11 cellular contexts compared by ENCODE assay signal in the genomic region with DNA sequence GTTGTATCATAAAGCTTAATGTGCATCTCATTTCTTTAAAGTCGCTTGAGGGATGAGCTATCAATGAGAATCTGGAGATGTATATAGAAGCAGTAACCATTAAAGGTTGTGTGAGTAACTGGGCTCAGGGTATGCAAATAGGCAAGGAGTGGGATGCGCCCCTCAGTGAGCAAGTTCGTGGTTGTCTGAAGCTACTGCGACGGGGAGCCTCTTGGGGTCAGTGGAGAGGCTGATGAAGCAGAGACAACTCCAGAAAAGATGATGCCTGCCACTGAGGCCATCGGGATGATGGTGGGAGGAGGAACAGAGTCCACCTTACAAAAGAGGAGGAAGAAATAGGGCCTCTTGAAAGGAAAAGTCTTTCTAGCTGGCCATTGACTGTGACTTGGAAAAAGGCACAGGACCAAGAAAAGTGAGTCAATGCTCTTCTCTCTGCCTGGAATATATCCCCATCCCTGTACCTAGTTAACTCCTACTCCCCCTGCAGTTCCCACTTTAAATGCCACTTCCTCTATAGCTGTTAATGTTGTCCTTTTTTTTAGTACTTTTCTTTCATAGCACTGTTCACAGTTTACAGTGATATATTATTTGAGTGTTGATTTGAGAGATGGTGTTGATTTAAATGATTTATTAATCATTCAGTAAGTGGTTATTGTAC. TPM values are rescaled to one million over a fixed set of nuclear protein-coding genes. Genes with fewer than 3 reads are reported as not detected.
DNase-seq lines count a peak whose midpoint lies in the region; ATAC-seq and TF ChIP-seq lines count a peak whose summit lies in the region.
"Had no signal": no experiment of that assay in that cellular context is flagged by ENCODE, and none has a peak within 500 bp of the region (broad histone marks: within the 10 kb centered on the region; RNA-seq: fewer than 3 reads in every experiment).

No MANE protein-coding gene starts in this region.

- peaks cover 10% of the 10 kb centered on the region for H3K27me3 Mint-ChIP-seq in activated CD4-positive, alpha-beta T cell treated with anti-CD3 and anti-CD28 coated beads, Interleukin-2, amount 10 ng/mL, durations not matched to agents 24 days and 14 days
- no peaks in the 10 kb centered on the region for H3K27me3 Mint-ChIP-seq in stimulated activated memory B cell treated with anti-CD40 and anti-IgM and Interleukin-4, amounts not matched to agents 10 μg/mL and 1 μg/mL and 100 μg/mL, for 72 hours
- H3K27me3 Mint-ChIP-seq in CD4-positive, alpha-beta memory T cell: peaks cover 2% of the 10 kb centered on the region in 2 donors
- H3K27me3 Mint-ChIP-seq: activated naive CD8-positive, alpha-beta T cell had no signal

- TF ChIP-seq RAD21 in IMR-90 (IDR thresholded peaks at IDR 0.05; ENCODE audit: low read length): no peak

- dilution Hi-C loops in IMR-90 (cut with HindIII; ENCODE audit: low sequenced_read_pairs, unreplicated experiment): no loop called here

- H3K79me1 ChIP-seq in IMR-90 (ENCODE audit: low read depth in 1 of 2, low read length in 2 of 2): no peaks in the 10 kb centered on the region

- WGBS in IMR-90 (ENCODE audit: extremely low coverage in 2 of 2, insufficient read length in 1 of 2), 2 experiments: 57% methylated on average over 6 of the region's 6 CpGs; no CpG with 5 or more reads in 1 of the 2 experiments

- TF ChIP-seq CTCF in IMR-90 (conservative IDR thresholded peaks at IDR 0.05; ENCODE audit: low read depth, low read length): no peak
- TF ChIP-seq CTCF in uterus (IDR thresholded peaks at IDR 0.05): no peak

- H3K27me3 ChIP-seq in IMR-90 (ENCODE audit: control insufficient read depth, insufficient read depth, low read length) (peaks cover 1% of the 10 kb centered on the region; the same call in 1 of the 2 replicates), uterus (no peaks in the 10 kb centered on the region)
- H3K27me3 ChIP-seq in CD4-positive, alpha-beta memory T cell (ENCODE audit: insufficient read depth, low read length): no peaks in the 10 kb centered on the region
- H3K27me3 ChIP-seq: right lobe of liver had no signal

- H2BK20ac ChIP-seq in IMR-90 (ENCODE audit: low read depth, low read length): no peak overlapping the region

- H3K14ac ChIP-seq in IMR-90 (replicated peaks; ENCODE audit: low read depth, low read length): no peak overlapping the region

- no peak overlapping the region for H4K5ac ChIP-seq in IMR-90 (ENCODE audit: low read depth, low read length)

- no peak overlapping the region for H2AK5ac ChIP-seq in IMR-90 (ENCODE audit: low read depth, low read length)

- intact Hi-C loops in activated CD4-positive, alpha-beta T cell treated with anti-CD3 and anti-CD28 coated beads, Interleukin-2, amount 10 ng/mL, durations not matched to agents 24 days and 14 days (cut with micrococcal nuclease): no loop called here
- intact Hi-C loops in IMR-90 (cut with micrococcal nuclease) (no loop called here), uterus (cut with DNase I; ENCODE audit: low total_unique reads) (no loop called here)
- intact Hi-C loops in CD4-positive, alpha-beta memory T cell (cut with micrococcal nuclease): no loop called here

- H4K91ac ChIP-seq in IMR-90 (ENCODE audit: insufficient read depth, low read depth, low read length): no peak overlapping the region

- no peak for TF ChIP-seq POLR2A in IMR-90 (IDR thresholded peaks at IDR 0.05; ENCODE audit: low read depth, low read length)
- TF ChIP-seq POLR2A in uterus (IDR thresholded peaks at IDR 0.05): no peak

- H3K4me1 Mint-ChIP-seq in activated CD4-positive, alpha-beta T cell treated with anti-CD3 and anti-CD28 coated beads, Interleukin-2, amount 10 ng/mL, durations not matched to agents 24 days and 14 days: no peaks in the 10 kb centered on the region
- H3K4me1 Mint-ChIP-seq in stimulated activated memory B cell treated with anti-CD40 and anti-IgM and Interleukin-4, amounts not matched to agents 10 μg/mL and 1 μg/mL and 100 μg/mL, for 72 hours: peaks cover 12% of the 10 kb centered on the region
- H3K4me1 Mint-ChIP-seq in CD4-positive, alpha-beta memory T cell: peaks cover 0 to 7% (median 3%) of the 10 kb centered on the region in 4 donors

- H3K9me1 ChIP-seq in IMR-90 (ENCODE audit: insufficient read depth, low read length): no peaks in the 10 kb centered on the region

- no peak overlapping the region for H3K23ac ChIP-seq in IMR-90 (ENCODE audit: low read depth, low read length)

- no peaks in the 10 kb centered on the region for H4K20me1 ChIP-seq in IMR-90 (ENCODE audit: insufficient read depth, low read length)

- H2AFZ ChIP-seq in IMR-90 (replicated peaks; ENCODE audit: low read length, poor library complexity): no peak overlapping the region

- peak; percentile 32 for DNase-seq in activated CD4-positive, alpha-beta T cell treated with anti-CD3 and anti-CD28 coated beads for 48 hours
- no peak for DNase-seq in activated CD4-positive, alpha-beta T cell treated with anti-CD3 and anti-CD28 coated beads, Interleukin-2, amount 10 ng/mL, durations not matched to agents 24 days and 14 days
- peak; percentile 0 for DNase-seq in IMR-90
- no peak for DNase-seq in uterus
- DNase-seq in activated CD4-positive, alpha-beta T cell treated with anti-CD3 and anti-CD28 coated beads, Interleukin-2, amount 50 U/mL, for 4 hours: no peak
- DNase-seq in CD4-positive, alpha-beta memory T cell: no peak
- DNase-seq: ACHN, right lobe of liver had no signal

- no peak overlapping the region for H2BK15ac ChIP-seq in IMR-90 (ENCODE audit: low read depth, low read length)

- no peak overlapping the region for H3K9ac ChIP-seq in IMR-90 (ENCODE audit: low read depth, low read length)

- H3K4me1 ChIP-seq in IMR-90 (ENCODE audit: control insufficient read depth, insufficient read depth, low read length) (no peaks in the 10 kb centered on the region), uterus (no peaks in the 10 kb centered on the region)
- H3K4me1 ChIP-seq in CD4-positive, alpha-beta memory T cell (ENCODE audit: insufficient read depth, low read length): no peaks in the 10 kb centered on the region
- H3K4me1 ChIP-seq: right lobe of liver had no signal

- H3K27ac ChIP-seq in IMR-90 (ENCODE audit: insufficient read depth, low read length) (no peak overlapping the region), uterus (no peak overlapping the region)
- no peak overlapping the region for H3K27ac ChIP-seq in CD4-positive, alpha-beta memory T cell (ENCODE audit: low read depth, low read length)
- H3K27ac ChIP-seq: right lobe of liver had no signal

- no peak overlapping the region for H2BK5ac ChIP-seq in IMR-90 (ENCODE audit: low read depth, low read length, poor library complexity, severe bottlenecking)

- H3K36me3 ChIP-seq in IMR-90 (ENCODE audit: control insufficient read depth, insufficient read depth, low read length) (no peaks in the 10 kb centered on the region), uterus (no peaks in the 10 kb centered on the region)
- no peaks in the 10 kb centered on the region for H3K36me3 ChIP-seq in CD4-positive, alpha-beta memory T cell (ENCODE audit: insufficient read depth, low read length)
- H3K36me3 ChIP-seq: right lobe of liver had no signal

- H3K4me3 Mint-ChIP-seq in activated CD4-positive, alpha-beta T cell treated with anti-CD3 and anti-CD28 coated beads, Interleukin-2, amount 10 ng/mL, durations not matched to agents 24 days and 14 days: no peak overlapping the region
- no peak overlapping the region for H3K4me3 Mint-ChIP-seq in stimulated activated memory B cell treated with anti-CD40 and anti-IgM and Interleukin-4, amounts not matched to agents 10 μg/mL and 1 μg/mL and 100 μg/mL, for 72 hours
- no peak overlapping the region for H3K4me3 Mint-ChIP-seq in CD4-positive, alpha-beta memory T cell
- H3K4me3 Mint-ChIP-seq: activated naive CD8-positive, alpha-beta T cell had no signal

- no peak overlapping the region for H3K56ac ChIP-seq in IMR-90 (ENCODE audit: extremely low read depth, insufficient read depth, low read length)

- ATAC-seq in HG02571 (IDR thresholded peaks at IDR 0.05; ENCODE audit: unreplicated experiment) (peak; percentile 84), IMR-90 (ENCODE audit: low read depth) (no peak)
- peak; percentile 67 for ATAC-seq in stimulated activated memory B cell treated with anti-CD40 and anti-IgM and Interleukin-4, amounts not matched to agents 10 μg/mL and 1 μg/mL and 100 μg/mL, for 72 hours
- ATAC-seq: right lobe of liver had no signal

- H3K4me2 ChIP-seq in IMR-90 (ENCODE audit: low read depth, low read length): no peak overlapping the region

- H3K9me3 ChIP-seq in IMR-90 (ENCODE audit: control insufficient read depth, insufficient read depth, low read length): no peaks in the 10 kb centered on the region
- no peaks in the 10 kb centered on the region for H3K9me3 ChIP-seq in uterus
- H3K9me3 ChIP-seq in CD4-positive, alpha-beta memory T cell (ENCODE audit: control insufficient read depth in 1 of 2, low read length in 2 of 2): no peaks in the 10 kb centered on the region
- H3K9me3 ChIP-seq: right lobe of liver had no signal

- BruUV-seq in IMR-90 (replicated peaks; lab: Mats Ljungman, UMichigan): no TSS peak

- H3K4ac ChIP-seq in IMR-90 (ENCODE audit: low read depth, low read length): no peak overlapping the region

- peaks cover 6% of the 10 kb centered on the region for H3K9me3 Mint-ChIP-seq in activated CD4-positive, alpha-beta T cell treated with anti-CD3 and anti-CD28 coated beads, Interleukin-2, amount 10 ng/mL, durations not matched to agents 24 days and 14 days
- no peaks in the 10 kb centered on the region for H3K9me3 Mint-ChIP-seq in stimulated activated memory B cell treated with anti-CD40 and anti-IgM and Interleukin-4, amounts not matched to agents 10 μg/mL and 1 μg/mL and 100 μg/mL, for 72 hours
- no peaks in the 10 kb centered on the region for H3K9me3 Mint-ChIP-seq in CD4-positive, alpha-beta memory T cell

- no peak overlapping the region for H3K4me3 ChIP-seq in IMR-90 (ENCODE audit: insufficient read depth, low read depth, low read length)
- no peak overlapping the region for H3K4me3 ChIP-seq in uterus
- H3K4me3 ChIP-seq in CD4-positive, alpha-beta memory T cell (ENCODE audit: low read length in 2 of 2): no peak overlapping the region
- H3K4me3 ChIP-seq: right lobe of liver had no signal

- POLR2A ChIA-PET in IMR-90 (lab: Charles Lee; ENCODE audit: unreplicated experiment): interaction anchor here (0.5 kb wide), 1 partner anchor 160 kb away, joined by 7 read pairs; no protein-coding TSS in a partner anchor
- POLR2A ChIA-PET in CD4-positive, alpha-beta memory T cell (lab: Charles Lee; ENCODE audit: partially characterized antibody): no interaction called here

- in situ Hi-C loops in IMR-90 (cut with MboI; ENCODE audit: low sequenced_read_pairs): no loop called here

- H3K18ac ChIP-seq in IMR-90 (ENCODE audit: low read depth, low read length): no peak overlapping the region

- no peak overlapping the region for H4K8ac ChIP-seq in IMR-90 (ENCODE audit: low read depth in 2 of 2, low read length in 2 of 2)

- H2BK120ac ChIP-seq in IMR-90 (ENCODE audit: low read depth, low read length): no peak overlapping the region

- no peaks in the 10 kb centered on the region for H3K36me3 Mint-ChIP-seq in activated CD4-positive, alpha-beta T cell treated with anti-CD3 and anti-CD28 coated beads, Interleukin-2, amount 10 ng/mL, durations not matched to agents 24 days and 14 days (ENCODE audit: low read depth)
- H3K36me3 Mint-ChIP-seq in stimulated activated memory B cell treated with anti-CD40 and anti-IgM and Interleukin-4, amounts not matched to agents 10 μg/mL and 1 μg/mL and 100 μg/mL, for 72 hours: no peaks in the 10 kb centered on the region
- H3K36me3 Mint-ChIP-seq in CD4-positive, alpha-beta memory T cell: no peaks in the 10 kb centered on the region
- H3K36me3 Mint-ChIP-seq: activated naive CD8-positive, alpha-beta T cell had no signal

- no peak overlapping the region for H2AK9ac ChIP-seq in IMR-90 (replicated peaks; ENCODE audit: low read depth, low read length, poor library complexity)

- no peak overlapping the region for H3K27ac Mint-ChIP-seq in activated CD4-positive, alpha-beta T cell treated with anti-CD3 and anti-CD28 coated beads, Interleukin-2, amount 10 ng/mL, durations not matched to agents 24 days and 14 days
- no peak overlapping the region for H3K27ac Mint-ChIP-seq in stimulated activated memory B cell treated with anti-CD40 and anti-IgM and Interleukin-4, amounts not matched to agents 10 μg/mL and 1 μg/mL and 100 μg/mL, for 72 hours
- no peak overlapping the region for H3K27ac Mint-ChIP-seq in CD4-positive, alpha-beta memory T cell
- H3K27ac Mint-ChIP-seq: activated naive CD8-positive, alpha-beta T cell had no signal

- CTCF ChIA-PET in IMR-90 (lab: Yijun Ruan, JAX): interaction anchor here (0.6 to 1.7 kb wide), 2 partner anchors 11 to 830 kb away, joined by 3 to 4 read pairs; no protein-coding TSS in a partner anchor
- CTCF ChIA-PET in CD4-positive, alpha-beta memory T cell (lab: Charles Lee; ENCODE audit: partially characterized antibody): no interaction called here

RNA-seq across cellular contexts. Expression of a gene that starts 51.4 kb away (rescaled TPM):
- 60.4 and 60.7 TPM in 2 replicates for total RNA-seq in activated CD4-positive, alpha-beta T cell treated with anti-CD3 and anti-CD28 coated beads, Interleukin-2, amount 10 ng/mL, durations not matched to agents 24 days and 14 days
- total RNA-seq in IMR-90 (2012; rRNA removed) (13.4 and 33.1 TPM in 2 replicates), uterus (10 to 100 TPM in 3 of 4 donors, 1 to 10 TPM in 1; 8.7 to 56.8 (median 31.2) TPM)
- polyA plus RNA-seq in IMR-90 (2012; rRNA removed): 15.4 and 17.4 TPM in 2 replicates
- 10.2 and 21.6 TPM in 2 replicates for polyA plus RNA-seq in IMR-90 (2012; cell fraction: cytosol; rRNA removed)
- 3.1 and 9.5 TPM in 2 replicates for polyA plus RNA-seq in IMR-90 (2012; cell fraction: nucleus; rRNA removed; ENCODE audit: low replicate concordance)
- total RNA-seq in CD4-positive, alpha-beta memory T cell: 10 to 100 TPM; 47.7 to 54.0 TPM
- 10 to 100 TPM; 73.0 to 76.3 TPM for polyA plus RNA-seq in CD4-positive, alpha-beta memory T cell

Comparison
In these comparisons a context has a peak if more than half of its experiments do, and no peak if none do; other contexts are left out.
1. DNase-seq: peak in activated CD4-positive, alpha-beta T cell treated with anti-CD3 and anti-CD28 coated beads for 48 hours (single experiment) and IMR-90 (single experiment); none in activated CD4-positive, alpha-beta T cell treated with anti-CD3 and anti-CD28 coated beads, Interleukin-2, amount 10 ng/mL, durations not matched to agents 24 days and 14 days (single experiment), uterus (0 of 2), activated CD4-positive, alpha-beta T cell treated with anti-CD3 and anti-CD28 coated beads, Interleukin-2, amount 50 U/mL, for 4 hours (0 of 2) and CD4-positive, alpha-beta memory T cell (0 of 5).